9 cellular contexts compared by ENCODE assay signal in the genomic region with DNA sequence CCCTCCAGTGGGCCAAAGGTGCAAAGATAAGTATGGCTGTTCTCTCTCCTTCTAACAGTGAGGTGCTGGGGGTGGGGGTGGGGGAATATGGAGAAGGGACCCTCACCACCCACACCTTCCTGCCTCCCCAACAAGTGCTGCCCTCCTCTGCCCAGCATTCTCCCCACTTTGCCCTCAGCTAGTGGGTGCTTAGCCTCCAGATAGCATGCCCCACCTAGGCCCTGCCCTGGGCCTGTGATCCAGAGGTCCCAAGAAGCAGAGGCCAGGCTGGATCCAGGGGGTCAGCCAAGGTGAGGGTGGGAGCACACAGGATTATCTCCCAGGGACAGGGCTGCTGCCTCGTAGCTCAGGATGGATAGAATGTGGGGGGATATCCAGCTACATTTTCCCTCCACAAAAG. TPM values are rescaled to one million over a fixed set of nuclear protein-coding genes. Genes with fewer than 3 reads are reported as not detected.
DNase-seq lines count a peak whose midpoint lies in the region; ATAC-seq and TF ChIP-seq lines count a peak whose summit lies in the region.
"Had no signal": no experiment of that assay in that cellular context is flagged by ENCODE, and none has a peak within 500 bp of the region (broad histone marks: within the 10 kb centered on the region; RNA-seq: fewer than 3 reads in every experiment).

No MANE protein-coding gene starts in this region.

- no peak for TF ChIP-seq POLR2A in uterus (IDR thresholded peaks at IDR 0.05)

- H3K27ac ChIP-seq in heart right ventricle (peak overlapping the region in 5 of 10 donors; percentile 56 to 95 (median 87)), brain microvascular endothelial cell (no peak overlapping the region), uterus (peak overlapping the region; percentile 52 to 65)

- 66 to 85% methylated on average over 1 of the region's 1 CpG for WGBS in heart right ventricle, 2 donors

- DNase-seq in heart right ventricle = no peak
- no peak for DNase-seq in left ventricle myocardium superior
- DNase-seq in brain microvascular endothelial cell = no peak
- DNase-seq in mesothelial cell of epicardium (ENCODE audit: low spot score in 2 of 2, unreplicated experiment in 2 of 2) = no peak
- DNase-seq in uterus = no peak
- no peak for DNase-seq in NCI-H2107 (lab: John Stamatoyannopoulos, UW)
- DNase-seq in activated CD8-positive, alpha-beta memory T cell treated with anti-CD3 and anti-CD28 coated beads for 24 hours = no peak
- DNase-seq: aorta had no signal

- H3K36me3 ChIP-seq in heart right ventricle (peaks cover 0 to 3% (median 0%) of the 10 kb centered on the region in 9 donors), brain microvascular endothelial cell (replicated peaks) (peaks cover 3% of the 10 kb centered on the region), uterus (no peaks in the 10 kb centered on the region)

- no peaks in the 10 kb centered on the region for H3K27me3 ChIP-seq in heart right ventricle
- H3K27me3 ChIP-seq in brain microvascular endothelial cell (replicated peaks) = no peaks in the 10 kb centered on the region
- no peaks in the 10 kb centered on the region for H3K27me3 ChIP-seq in uterus

- peak overlapping the region; percentile 82 for H3K4me3 Mint-ChIP-seq in mesothelial cell of epicardium

- H3K4me1 ChIP-seq in heart right ventricle (peaks cover 7 to 64% (median 38%) of the 10 kb centered on the region in 9 donors), uterus (peaks cover 0 to 11% of the 10 kb centered on the region in 2 donors)

- in situ Hi-C loops in brain microvascular endothelial cell (cut with HindIII; ENCODE audit: low pct_ligation_motif_present, low sequenced_read_pairs) = no loop called here

- no peak for ATAC-seq in heart right ventricle
- no peak for ATAC-seq in left ventricle myocardium superior
- no peak for ATAC-seq in HG03460 (IDR thresholded peaks at IDR 0.05; ENCODE audit: unreplicated experiment)

- H3K36me3 Mint-ChIP-seq in mesothelial cell of epicardium = no peaks in the 10 kb centered on the region

- H3K27ac Mint-ChIP-seq in mesothelial cell of epicardium = no peak overlapping the region

- TF ChIP-seq CTCF in heart right ventricle (IDR thresholded peaks at IDR 0.05) = no peak
- TF ChIP-seq CTCF in brain microvascular endothelial cell (IDR thresholded peaks at IDR 0.05; ENCODE audit: low read depth, low read length, missing control alignments) = no peak
- TF ChIP-seq CTCF in mesothelial cell of epicardium (IDR thresholded peaks at IDR 0.05; ENCODE audit: unreplicated experiment) = no peak
- no peak for TF ChIP-seq CTCF in uterus (IDR thresholded peaks at IDR 0.05)

- intact Hi-C loops in heart right ventricle (cut with DNase I) (loop anchor here in 6 of 10 donors (5.0 kb wide), 3 partner anchors 44 to 89 kb away; no protein-coding TSS in a partner anchor), left ventricle myocardium superior (cut with micrococcal nuclease) (no loop called here), uterus (cut with DNase I; ENCODE audit: low total_unique reads) (loop anchor here (5.0 kb wide), 1 partner anchor 84 kb away; a partner anchor contains a TSS)

- H3K4me1 Mint-ChIP-seq in mesothelial cell of epicardium = peaks cover 22% of the 10 kb centered on the region

- no peaks in the 10 kb centered on the region for H3K27me3 Mint-ChIP-seq in mesothelial cell of epicardium (ENCODE audit: low read depth)

- H3K4me3 ChIP-seq in heart right ventricle = peak overlapping the region in 9 of 10 donors; percentile 53 to 83 (median 66)
- H3K4me3 ChIP-seq in brain microvascular endothelial cell (ENCODE audit: low read depth, low read length) = peak overlapping the region; percentile 74
- H3K4me3 ChIP-seq in uterus = peak overlapping the region; percentile 59 to 82

- H3K9me3 Mint-ChIP-seq in mesothelial cell of epicardium = no peaks in the 10 kb centered on the region

- H3K9me3 ChIP-seq in heart right ventricle (no peaks in the 10 kb centered on the region), uterus (no peaks in the 10 kb centered on the region)

RNA-seq across cellular contexts. Expression of a gene that starts 1.2 kb away (rescaled TPM):
- total RNA-seq in heart right ventricle = 10 to 100 TPM in 4 of 10 donors, 1 to 10 TPM in 6; 7.7 to 15.7 (median 9.7) TPM
- 10 to 100 TPM; 14.6 to 21.0 TPM for polyA plus RNA-seq in heart right ventricle
- 10.3 TPM for total RNA-seq in left ventricle myocardium superior
- 24.3 to 26.5 TPM (median 24.9 TPM) in 3 replicates for total RNA-seq in mesothelial cell of epicardium
- 10 to 100 TPM in 3 of 4 donors, 1 to 10 TPM in 1; 4.1 to 45.9 (median 34.8) TPM for total RNA-seq in uterus

RNA-seq across cellular contexts. Expression of a gene that starts 14.9 kb away (rescaled TPM):
- total RNA-seq in heart right ventricle = under 1 TPM in 6 of 10 donors, not detected in 4; 0.16 to 0.47 (median 0.23) TPM
- polyA plus RNA-seq in heart right ventricle = under 1 TPM; 0.07 to 0.29 TPM
- total RNA-seq in left ventricle myocardium superior = not detected
- 0.27 to 0.40 TPM (median 0.34 TPM) in 3 replicates for total RNA-seq in mesothelial cell of epicardium
- total RNA-seq in uterus = 1 to 10 TPM in 1 of 4 donors, under 1 TPM in 2, not detected in 1; 0.26 to 1.3 (median 0.37) TPM
- total RNA-seq: aorta had no signal

RNA-seq across cellular contexts. Expression of a gene that starts 20.2 kb away (rescaled TPM):
- total RNA-seq in heart right ventricle (10 to 100 TPM; 52.3 to 95.7 (median 67.7) TPM), left ventricle myocardium superior (68.3 TPM), mesothelial cell of epicardium (63.0 to 64.2 TPM (median 63.0 TPM) in 3 replicates), uterus (100 to 1,000 TPM in 2 of 4 donors, 10 to 100 TPM in 2; 18.2 to 127 (median 85.2) TPM)
- 10 to 100 TPM; 52.9 to 76.5 TPM for polyA plus RNA-seq in heart right ventricle

RNA-seq across cellular contexts. Expression of a gene that starts 29.7 kb away (rescaled TPM):
- total RNA-seq in heart right ventricle = 10 to 100 TPM in 2 of 10 donors, 1 to 10 TPM in 8; 2.8 to 17.3 (median 5.0) TPM
- 10 to 100 TPM; 12.6 to 15.9 TPM for polyA plus RNA-seq in heart right ventricle
- total RNA-seq in left ventricle myocardium superior = 7.5 TPM
- 29.4 to 33.9 TPM (median 29.6 TPM) in 3 replicates for total RNA-seq in mesothelial cell of epicardium
- 10 to 100 TPM; 13.2 to 72.8 (median 25.5) TPM for total RNA-seq in uterus

RNA-seq across cellular contexts. Expression of a gene that starts 33.9 kb away (rescaled TPM):
- total RNA-seq in heart right ventricle (10 to 100 TPM in 7 of 10 donors, 1 to 10 TPM in 3; 8.4 to 26.5 (median 11.2) TPM), left ventricle myocardium superior (16.2 TPM), mesothelial cell of epicardium (11.5 to 13.0 TPM (median 12.0 TPM) in 3 replicates), uterus (10 to 100 TPM in 3 of 4 donors, 1 to 10 TPM in 1; 4.7 to 46.2 (median 27.6) TPM)
- polyA plus RNA-seq in heart right ventricle = 10 to 100 TPM; 19.7 to 21.7 TPM
